Comparison of ENCODE assay signal across 28 cellular contexts in the genomic region with DNA sequence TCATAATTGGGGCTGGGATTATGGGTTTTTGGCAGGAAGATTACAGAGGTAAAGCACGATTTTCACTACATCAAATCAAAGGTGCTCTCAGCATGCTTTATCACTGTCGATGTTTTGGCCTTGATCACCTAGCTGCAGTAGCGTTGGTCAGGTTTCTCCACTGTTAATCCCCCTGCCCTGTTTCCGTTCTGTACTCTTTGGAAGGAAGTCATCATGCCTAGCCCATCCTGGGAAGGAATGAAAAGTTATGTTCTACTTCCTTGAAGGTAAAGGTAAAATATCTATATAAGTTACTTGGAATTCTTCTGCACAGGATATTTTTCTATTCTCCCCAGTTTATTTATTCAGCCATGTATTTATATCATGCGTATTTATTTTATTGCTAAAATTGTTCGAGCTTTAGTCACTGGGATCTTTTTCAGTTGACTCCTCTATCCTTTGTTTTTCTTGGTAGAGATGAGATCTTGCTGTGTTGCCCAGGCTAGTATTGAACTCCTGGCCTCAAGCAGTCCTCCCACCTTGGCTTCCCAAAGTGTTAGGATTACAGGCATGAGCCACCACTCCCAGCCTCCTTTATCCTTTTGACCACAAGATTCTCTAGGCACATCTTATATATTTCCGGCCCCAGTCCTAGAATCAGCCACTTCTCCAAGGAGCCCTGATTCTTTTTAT.
"Had no signal": no experiment of that assay in that cellular context is flagged by ENCODE, and none has a peak within 500 bp of the region (broad histone marks: within the 10 kb centered on the region; RNA-seq: fewer than 3 reads in every experiment).

No MANE protein-coding gene starts in this region.

- H3K9me3 ChIP-seq: gastroesophageal sphincter, ovary, psoas muscle, thyroid gland had no signal

- H3K27me3 ChIP-seq: cardiac muscle cell, gastroesophageal sphincter, ovary, thyroid gland had no signal

- H3K27me3 Mint-ChIP-seq: activated naive CD8-positive, alpha-beta T cell; naive thymus-derived CD8-positive, alpha-beta T cell; stimulated activated naive CD8-positive, alpha-beta T cell treated with anti-CD3 and anti-CD28 coated beads, Interleukin-15, Interleukin-2, amounts not matched to agents 100 ng/mL and 50 ng/mL, for 24 hours had no signal

- H3K36me3 ChIP-seq: ovary, thyroid gland had no signal

- H3K27ac ChIP-seq: cardiac muscle cell, epithelial cell of prostate, gastroesophageal sphincter, ovary, psoas muscle, skin epidermis, thyroid gland had no signal

- H3K9me3 Mint-ChIP-seq: activated T-cell treated with anti-CD3 and anti-CD28 coated beads, Interleukin-2, amount 50 U/mL, for 72 hours; endodermal cell; stimulated activated naive CD8-positive, alpha-beta T cell treated with anti-CD3 and anti-CD28 coated beads, Interleukin-15, Interleukin-2, amounts not matched to agents 100 ng/mL and 50 ng/mL, for 24 hours had no signal

- DNase-seq: activated CD4-positive, alpha-beta T cell treated with anti-CD3 and anti-CD28 coated beads, Interleukin-2, amount 50 U/mL, for 4 hours; activated CD8-positive, alpha-beta memory T cell treated with anti-CD3 and anti-CD28 coated beads for 24 hours; activated CD8-positive, alpha-beta memory T cell treated with anti-CD3 and anti-CD28 coated beads, Interleukin-2, amount 50 U/mL, for 48 hours; activated effector memory CD4-positive, alpha-beta T cell treated with Interleukin-2 at 50 U/mL for 16 hours; activated T-cell treated with anti-CD3 and anti-CD28 coated beads, Interleukin-2, amount 50 U/mL, for 72 hours; cortex of kidney; endodermal cell; head of caudate nucleus; hypothalamus; left ventricle myocardium superior; mammary epithelial cell; naive thymus-derived CD8-positive, alpha-beta T cell; ovary; psoas muscle; right cardiac atrium; stimulated activated CD4-positive, alpha-beta T cell treated with anti-CD3 and anti-CD28 coated beads, Interleukin-1b, Interleukin-23, amount 100 ng/mL, for 48 hours; substantia nigra; T1000; thyroid gland had no signal

- H3K4me3 ChIP-seq: cardiac muscle cell, gastroesophageal sphincter, ovary, psoas muscle, skin epidermis, thyroid gland had no signal

- H3K4me1 ChIP-seq: gastroesophageal sphincter, thyroid gland had no signal

- H3K27ac Mint-ChIP-seq: activated T-cell treated with anti-CD3 and anti-CD28 coated beads, Interleukin-2, amount 50 U/mL, for 72 hours; endodermal cell; mesothelial cell of epicardium; stimulated activated naive CD8-positive, alpha-beta T cell treated with anti-CD3 and anti-CD28 coated beads, Interleukin-15, Interleukin-2, amounts not matched to agents 100 ng/mL and 50 ng/mL, for 24 hours had no signal

- FAIRE-seq: islet of Langerhans had no signal

- H3K4me1 Mint-ChIP-seq: endodermal cell, mesothelial cell of epicardium had no signal

- H3K4me3 Mint-ChIP-seq: activated naive CD8-positive, alpha-beta T cell; activated T-cell treated with anti-CD3 and anti-CD28 coated beads, Interleukin-2, amount 50 U/mL, for 72 hours; endodermal cell; mesothelial cell of epicardium; naive thymus-derived CD8-positive, alpha-beta T cell; stimulated activated naive CD8-positive, alpha-beta T cell treated with anti-CD3 and anti-CD28 coated beads, Interleukin-15, Interleukin-2, amounts not matched to agents 100 ng/mL and 50 ng/mL, for 24 hours; WTC11 had no signal

- ATAC-seq: activated T-cell treated with anti-CD3 and anti-CD28 coated beads, Interleukin-2, amount 50 U/mL, for 72 hours; gastroesophageal sphincter; left ventricle myocardium superior; naive thymus-derived CD8-positive, alpha-beta T cell; psoas muscle; right cardiac atrium; WTC11 had no signal
